In the genomic region with DNA sequence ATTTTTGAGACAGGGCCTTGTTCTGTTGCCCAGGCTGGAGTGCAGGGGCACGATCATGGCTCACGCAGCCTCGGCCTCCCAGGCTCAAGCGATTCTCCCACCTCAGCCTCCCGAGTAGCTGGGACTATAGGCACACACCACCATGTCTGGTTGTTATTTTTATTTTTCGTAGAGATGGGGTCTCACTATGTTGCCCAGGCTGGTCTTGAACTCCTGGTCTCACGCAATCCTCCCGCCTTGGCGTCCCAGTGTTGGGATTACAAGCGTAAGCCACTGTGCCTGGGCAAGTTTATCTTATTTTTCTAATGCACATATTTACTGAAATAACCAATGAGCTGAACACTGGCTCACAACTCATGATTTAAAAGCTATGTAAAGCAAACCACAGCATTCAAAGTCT, we compare ENCODE assay signal across 29 cellular contexts.
"Had no signal": no experiment of that assay in that cellular context is flagged by ENCODE, and none has a peak within 500 bp of the region (broad histone marks: within the 10 kb centered on the region; RNA-seq: fewer than 3 reads in every experiment).

No MANE protein-coding gene starts in this region.

- H3K27me3 ChIP-seq: brain microvascular endothelial cell, esophagus muscularis mucosa, foreskin keratinocyte, gastrocnemius medialis had no signal

- H3K4me1 ChIP-seq: foreskin keratinocyte, gastrocnemius medialis had no signal

- H3K4me3 ChIP-seq: esophagus muscularis mucosa, gastrocnemius medialis had no signal

- H3K27ac ChIP-seq: brain microvascular endothelial cell, esophagus muscularis mucosa, foreskin keratinocyte, gastrocnemius medialis had no signal

- H3K9me3 ChIP-seq: esophagus muscularis mucosa, gastrocnemius medialis had no signal

- H3K27me3 Mint-ChIP-seq: activated CD4-positive, alpha-beta memory T cell treated with anti-CD3 and anti-CD28 coated beads, Interleukin-2, amount 10 ng/mL, durations not matched to agents 7 days and 5 days; activated CD4-positive, alpha-beta T cell treated with anti-CD3 and anti-CD28 coated beads, Interleukin-2, amount 10 ng/mL, durations not matched to agents 7 days and 5 days; activated naive CD8-positive, alpha-beta T cell; activated T-helper 17 cell treated with anti-CD3 and anti-CD28 coated beads, Interleukin-2, amount 50 U/mL, for 72 hours; T-helper 17 cell had no signal

- H3K36me3 ChIP-seq: brain microvascular endothelial cell, esophagus muscularis mucosa, gastrocnemius medialis had no signal

- H3K4me3 Mint-ChIP-seq: activated CD4-positive, alpha-beta memory T cell treated with anti-CD3 and anti-CD28 coated beads, Interleukin-2, amount 10 ng/mL, durations not matched to agents 7 days and 5 days; activated CD4-positive, alpha-beta T cell treated with anti-CD3 and anti-CD28 coated beads, Interleukin-2, amount 10 ng/mL, durations not matched to agents 7 days and 5 days; activated naive CD8-positive, alpha-beta T cell; activated T-cell treated with anti-CD3 and anti-CD28 coated beads, Interleukin-2, amount 50 U/mL, for 24 hours; activated T-helper 17 cell treated with anti-CD3 and anti-CD28 coated beads, Interleukin-2, amount 50 U/mL, for 72 hours; effector memory CD8-positive, alpha-beta T cell; T-helper 17 cell; T-helper 2 cell treated with Interferon-gamma antibody and Interleukin-4, amounts not matched to agents 5 μg/mL and 100 μg/mL, for 36 hours had no signal

- H3K9me3 Mint-ChIP-seq: activated CD4-positive, alpha-beta memory T cell treated with anti-CD3 and anti-CD28 coated beads, Interleukin-2, amount 10 ng/mL, durations not matched to agents 7 days and 5 days; activated CD4-positive, alpha-beta T cell treated with anti-CD3 and anti-CD28 coated beads, Interleukin-2, amount 10 ng/mL, durations not matched to agents 7 days and 5 days; activated T-cell treated with anti-CD3 and anti-CD28 coated beads, Interleukin-2, amount 50 U/mL, for 24 hours; activated T-helper 17 cell treated with anti-CD3 and anti-CD28 coated beads, Interleukin-2, amount 50 U/mL, for 72 hours; effector memory CD8-positive, alpha-beta T cell; T-helper 2 cell treated with Interferon-gamma antibody and Interleukin-4, amounts not matched to agents 5 μg/mL and 100 μg/mL, for 36 hours had no signal

- DNase-seq: activated CD4-positive, alpha-beta memory T cell treated with anti-CD3 and anti-CD28 coated beads, Interleukin-2, amount 10 ng/mL, durations not matched to agents 7 days and 5 days; activated CD4-positive, alpha-beta T cell treated with anti-CD3 and anti-CD28 coated beads for 1 hour; activated CD4-positive, alpha-beta T cell treated with anti-CD3 and anti-CD28 coated beads for 4 hours; activated CD4-positive, alpha-beta T cell treated with anti-CD3 and anti-CD28 coated beads, Interleukin-2, amount 10 ng/mL, durations not matched to agents 7 days and 5 days; activated CD4-positive, alpha-beta T cell treated with anti-CD3 and anti-CD28 coated beads, Interleukin-2, amount 50 U/mL, for 4 hours; activated CD8-positive, alpha-beta memory T cell treated with anti-CD3 and anti-CD28 coated beads, Interleukin-2, amount 50 U/mL, for 48 hours; activated effector memory CD4-positive, alpha-beta T cell treated with Interleukin-2 at 50 U/mL for 16 hours; activated gamma-delta T cell treated with Interleukin-2 at 50 U/mL for 16 hours; activated naive CD4-positive, alpha-beta T cell treated with anti-CD3 and anti-CD28 coated beads, Interleukin-2, amount 50 U/mL, for 16 hours; activated naive CD4-positive, alpha-beta T cell treated with Interleukin-2 at 50 U/mL for 16 hours; activated T-cell treated with anti-CD3 and anti-CD28 coated beads for 4 hours; activated T-cell treated with anti-CD3 and anti-CD28 coated beads, Interleukin-2, amount 50 U/mL, for 24 hours; amniotic stem cell; brain microvascular endothelial cell; caudate nucleus; cortex of kidney; dermis blood vessel endothelial cell; effector CD4-positive, alpha-beta T cell; effector memory CD8-positive, alpha-beta T cell; erythroblast; foreskin keratinocyte; gastrocnemius medialis; T-helper 1 cell; T-helper 17 cell; T1000 had no signal

- H3K4me1 Mint-ChIP-seq: activated CD4-positive, alpha-beta memory T cell treated with anti-CD3 and anti-CD28 coated beads, Interleukin-2, amount 10 ng/mL, durations not matched to agents 7 days and 5 days; activated CD4-positive, alpha-beta T cell treated with anti-CD3 and anti-CD28 coated beads, Interleukin-2, amount 10 ng/mL, durations not matched to agents 7 days and 5 days; activated T-helper 17 cell treated with anti-CD3 and anti-CD28 coated beads, Interleukin-2, amount 50 U/mL, for 72 hours had no signal

- H3K27ac Mint-ChIP-seq: activated CD4-positive, alpha-beta memory T cell treated with anti-CD3 and anti-CD28 coated beads, Interleukin-2, amount 10 ng/mL, durations not matched to agents 7 days and 5 days; activated CD4-positive, alpha-beta T cell treated with anti-CD3 and anti-CD28 coated beads, Interleukin-2, amount 10 ng/mL, durations not matched to agents 7 days and 5 days; activated naive CD8-positive, alpha-beta T cell; activated T-cell treated with anti-CD3 and anti-CD28 coated beads, Interleukin-2, amount 50 U/mL, for 24 hours; activated T-helper 17 cell treated with anti-CD3 and anti-CD28 coated beads, Interleukin-2, amount 50 U/mL, for 72 hours; effector memory CD8-positive, alpha-beta T cell; T-helper 17 cell; T-helper 2 cell treated with Interferon-gamma antibody and Interleukin-4, amounts not matched to agents 5 μg/mL and 100 μg/mL, for 36 hours had no signal
